Comparison of ENCODE assay signal across 11 cellular contexts in the genomic region with DNA sequence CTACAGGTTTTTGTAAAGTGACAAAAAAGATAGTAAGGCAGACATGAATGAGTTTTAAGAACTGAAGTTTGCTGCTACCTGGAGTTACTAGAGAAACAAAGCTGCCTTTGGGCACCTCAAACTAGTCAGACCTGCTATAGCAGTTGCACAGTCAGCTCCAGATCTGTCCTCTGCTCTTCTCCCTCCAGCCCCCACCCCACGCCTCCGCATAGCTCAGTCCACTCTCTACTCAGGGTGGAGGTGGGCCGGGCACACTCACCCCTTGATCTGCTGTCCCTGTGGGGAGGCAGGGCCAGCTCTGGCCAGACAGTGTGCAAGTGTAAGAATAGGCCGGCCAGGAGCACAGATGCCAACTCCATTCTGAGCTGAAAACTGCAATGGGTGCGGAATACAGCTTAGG. TPM values are rescaled to one million over a fixed set of nuclear protein-coding genes. Genes with fewer than 3 reads are reported as not detected.
DNase-seq lines count a peak whose midpoint lies in the region; ATAC-seq and TF ChIP-seq lines count a peak whose summit lies in the region.
"Had no signal": no experiment of that assay in that cellular context is flagged by ENCODE, and none has a peak within 500 bp of the region (broad histone marks: within the 10 kb centered on the region; RNA-seq: fewer than 3 reads in every experiment).

No MANE protein-coding gene starts in this region.

- no peak overlapping the region for H3K27ac ChIP-seq in CD8-positive, alpha-beta T cell (ENCODE audit: low read depth, low read length)
- H3K27ac ChIP-seq in OCI-LY1 (ENCODE audit: low read depth, low read length, poor library complexity, severe bottlenecking) (peak overlapping the region; percentile 88), neutrophil (peak overlapping the region; percentile 58)

- TF ChIP-seq CTCF in CD8-positive, alpha-beta T cell (IDR thresholded peaks at IDR 0.05) = no peak
- TF ChIP-seq CTCF in OCI-LY1 (IDR thresholded peaks at IDR 0.05; ENCODE audit: low read length) = no peak
- no peak for TF ChIP-seq CTCF in neutrophil (IDR thresholded peaks at IDR 0.05)

- CTCF ChIA-PET in CD8-positive, alpha-beta T cell (lab: Charles Lee) = interaction anchor here (0.8 to 14.8 kb wide), 12 partner anchors 9 to 319 kb away, joined by 3 to 222 read pairs (median 5); no protein-coding TSS in a partner anchor

- 0 out of 2 replicates have a peak, but pooled peaks cover 13% of the 10 kb centered on the region for H3F3A ChIP-seq in OCI-LY1 (ENCODE audit: insufficient read depth, low read length)

- H4K20me1 ChIP-seq in OCI-LY1 (ENCODE audit: insufficient read depth, low read length) = peaks cover 4% of the 10 kb centered on the region; the same call in 1 of the 2 replicates

- H3K4me1 Mint-ChIP-seq in CD8-positive, alpha-beta T cell (ENCODE audit: low read depth) = peaks cover 77% of the 10 kb centered on the region

- H3K4me3 Mint-ChIP-seq in CD8-positive, alpha-beta T cell = peak overlapping the region; percentile 63

- peaks cover 65% of the 10 kb centered on the region for H3K4me1 ChIP-seq in CD8-positive, alpha-beta T cell (ENCODE audit: insufficient read depth, low read length)
- H3K4me1 ChIP-seq in OCI-LY1 (ENCODE audit: insufficient read depth, low read length, severe bottlenecking) (peaks cover 77% of the 10 kb centered on the region), neutrophil (ENCODE audit: control insufficient read depth in 1 of 2, insufficient read depth in 1 of 2, low read depth in 1 of 2, low read length in 1 of 2) (peaks cover 73 to 82% of the 10 kb centered on the region in 2 experiments)

- H3K27me3 ChIP-seq in CD8-positive, alpha-beta T cell (ENCODE audit: insufficient read depth, low read length) = no peaks in the 10 kb centered on the region
- no peaks in the 10 kb centered on the region for H3K27me3 ChIP-seq in OCI-LY1 (ENCODE audit: insufficient read depth, low read length)
- no peaks in the 10 kb centered on the region for H3K27me3 ChIP-seq in neutrophil
- H3K27me3 ChIP-seq: MG63 had no signal

- intact Hi-C loops in CD8-positive, alpha-beta T cell (cut with DNase I, micrococcal nuclease) = loop anchor here (5.0 to 10.0 kb wide), 7 partner anchors 48 to 805 kb away; partner anchors contain the start of genes ACTR2 (in 1 of the 2), AFTPH (in 1 of the 2), CEP68 (in 1 of the 2) and UGP2 (in 1 of the 2)

- peaks cover 9% of the 10 kb centered on the region for H3K36me3 Mint-ChIP-seq in CD8-positive, alpha-beta T cell

- POLR2A ChIA-PET in CD8-positive, alpha-beta T cell (lab: Charles Lee) = interaction anchor here (0.9 to 8.1 kb wide), 3 partner anchors 98 to 127 kb away, joined by 3 to 142 read pairs (median 5); no protein-coding TSS in a partner anchor

- H3K4me2 ChIP-seq in OCI-LY1 (ENCODE audit: low read length) = peak overlapping the region; percentile 86

- no peaks in the 10 kb centered on the region for H3K9me2 ChIP-seq in OCI-LY1 (ENCODE audit: low read depth, low read length)

- no peak overlapping the region for H2AFZ ChIP-seq in OCI-LY1 (ENCODE audit: low read length)

- ATAC-seq in CD8-positive, alpha-beta T cell = no peak

- TF ChIP-seq POLR2A in erythroblast (IDR thresholded peaks at IDR 0.05; ENCODE audit: low read length) = no peak

- DNase-seq in CD8-positive, alpha-beta T cell = no peak
- DNase-seq in erythroblast (lab: John Stamatoyannopoulos, UW) (peak; percentile 55 to 70), NCI-H2081 treated with DMSO at 0.1 percent for 48 hours (lab: John Stamatoyannopoulos, UW) (no peak), amniotic stem cell (lab: John Stamatoyannopoulos, UW) (no peak), NCI-H1436 treated with DMSO at 0.1 percent for 48 hours (lab: John Stamatoyannopoulos, UW) (no peak)
- DNase-seq in effector CD8-positive, alpha-beta T cell (lab: John Stamatoyannopoulos, UW) = no peak
- DNase-seq: cortex of kidney, H7, MG63 had no signal

- H3K79me2 ChIP-seq in OCI-LY1 (ENCODE audit: insufficient read depth, low read length) = peaks cover 86% of the 10 kb centered on the region

- H3K9me3 Mint-ChIP-seq in CD8-positive, alpha-beta T cell = no peaks in the 10 kb centered on the region

- peak overlapping the region; percentile 96 for H3K9ac ChIP-seq in OCI-LY1 (ENCODE audit: low read length)

- H3K27me3 Mint-ChIP-seq in CD8-positive, alpha-beta T cell (ENCODE audit: low read depth) = no peaks in the 10 kb centered on the region

- peak overlapping the region; percentile 89 for H3K27ac Mint-ChIP-seq in CD8-positive, alpha-beta T cell

- no peaks in the 10 kb centered on the region for H3K36me3 ChIP-seq in CD8-positive, alpha-beta T cell (ENCODE audit: insufficient read depth, low read length)
- no peaks in the 10 kb centered on the region for H3K36me3 ChIP-seq in OCI-LY1 (ENCODE audit: insufficient read depth, low read length)
- H3K36me3 ChIP-seq in neutrophil = no peaks in the 10 kb centered on the region

- H3K4me3 ChIP-seq in CD8-positive, alpha-beta T cell (ENCODE audit: low read depth, low read length) = no peak overlapping the region
- H3K4me3 ChIP-seq in OCI-LY1 (ENCODE audit: low read depth, low read length, poor library complexity, severe bottlenecking) = peak overlapping the region; percentile 93
- H3K4me3 ChIP-seq in neutrophil (ENCODE audit: low read depth in 1 of 2, low read length in 1 of 2) = no peak overlapping the region
- H3K4me3 ChIP-seq: MG63 had no signal

- no peaks in the 10 kb centered on the region for H3K9me3 ChIP-seq in CD8-positive, alpha-beta T cell (ENCODE audit: low read length)
- H3K9me3 ChIP-seq in OCI-LY1 (ENCODE audit: low read length) (no peaks in the 10 kb centered on the region), neutrophil (no peaks in the 10 kb centered on the region)
- H3K9me3 ChIP-seq: MG63 had no signal

RNA-seq across cellular contexts. Expression of gene SERTAD2, which starts 4.1 kb away (rescaled TPM):
- total RNA-seq in CD8-positive, alpha-beta T cell = 10 to 100 TPM; 47.5 to 48.8 TPM

Comparison
In these comparisons a context has a peak if more than half of its experiments do, and no peak if none do; other contexts are left out.
1. DNase-seq: peak in erythroblast (2 of 2); none in CD8-positive, alpha-beta T cell (0 of 7), NCI-H2081 treated with DMSO at 0.1 percent for 48 hours (single experiment), amniotic stem cell (single experiment), NCI-H1436 treated with DMSO at 0.1 percent for 48 hours (single experiment) and effector CD8-positive, alpha-beta T cell (single experiment).